ENCODE assay signal across 8 cellular contexts in the genomic region with DNA sequence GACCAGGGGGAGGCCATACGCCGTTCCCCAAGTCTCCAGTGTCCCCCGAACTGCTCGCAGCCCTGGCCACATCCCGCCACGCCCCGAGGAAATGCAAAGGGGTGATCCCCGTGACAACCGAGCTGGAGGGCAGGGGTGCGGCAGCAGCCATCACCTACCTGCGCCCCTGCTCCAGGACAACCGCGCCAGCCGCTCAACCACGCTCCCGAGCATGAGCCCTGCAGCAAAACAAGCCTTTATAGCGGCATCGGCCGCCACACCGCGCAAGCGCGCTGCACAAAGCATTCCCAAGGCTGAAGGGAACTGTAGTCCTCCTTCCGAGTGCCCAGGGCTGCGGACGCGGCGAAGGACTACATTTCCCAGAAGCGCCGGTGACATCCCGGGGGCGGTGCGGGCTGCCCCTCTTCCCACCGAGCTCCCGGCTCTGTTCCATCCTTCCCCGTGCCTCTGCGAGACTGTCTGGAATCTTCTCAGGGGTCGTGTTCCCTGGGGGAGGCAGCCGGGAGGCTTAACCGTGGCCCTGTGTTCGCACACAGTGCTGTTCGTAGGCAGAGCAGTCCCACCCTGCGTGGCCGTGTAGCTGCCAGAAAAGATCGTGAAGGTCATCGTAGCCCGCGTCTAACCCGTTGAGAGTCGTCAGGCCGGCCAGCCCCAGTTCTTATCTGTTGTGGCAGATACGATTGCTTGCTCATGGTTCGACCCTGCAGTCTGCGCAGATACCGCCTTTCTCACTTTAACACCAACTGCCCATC. TPM values are rescaled to one million over a fixed set of nuclear protein-coding genes. Genes with fewer than 3 reads are reported as not detected.
DNase-seq lines count a peak whose midpoint lies in the region; ATAC-seq and TF ChIP-seq lines count a peak whose summit lies in the region.

A gene (minus strand): TSS at position 213 of the 752 bp plus-strand sequence. CDS start 3,492 bp downstream, outside the sequence.

- peaks cover 18% of the 10 kb centered on the region for H3K27me3 Mint-ChIP-seq in activated naive CD8-positive, alpha-beta T cell treated with anti-CD3 and anti-CD28 coated beads, Interleukin-2, amount 50 U/mL, for 24 hours

- no peaks in the 10 kb centered on the region for H3K27me3 ChIP-seq in heart left ventricle
- no peaks in the 10 kb centered on the region for H3K27me3 ChIP-seq in upper lobe of left lung

- H3K4me3 ChIP-seq in GM12865 (ENCODE audit: low read depth, low read length), result peak within 1 kb of the TSS; percentile 98
- peak within 1 kb of the TSS; percentile 59 to 99 (median 89) for H3K4me3 ChIP-seq in heart left ventricle
- H3K4me3 ChIP-seq in upper lobe of left lung, result peak within 1 kb of the TSS; percentile 93 to 99 (median 98)

- DNase-seq in GM12865 (ENCODE audit: low read depth) (peak; percentile 92), NCI-H128 (lab: John Stamatoyannopoulos, UW; ENCODE audit: unreplicated experiment) (peak; percentile 90), SW480 (ENCODE audit: low spot score) (peak; percentile 96), heart left ventricle (peak; percentile 94 to 97 (median 96)), posterior cingulate gyrus (peak; percentile 92 to 99 (median 95)), upper lobe of left lung (peak; percentile 95 to 96)
- peak; percentile 84 for DNase-seq in activated naive CD8-positive, alpha-beta T cell treated with anti-CD3 and anti-CD28 coated beads, Interleukin-2, amount 50 U/mL, for 24 hours

- peaks cover 6% of the 10 kb centered on the region for H3K36me3 Mint-ChIP-seq in activated naive CD8-positive, alpha-beta T cell treated with anti-CD3 and anti-CD28 coated beads, Interleukin-2, amount 50 U/mL, for 24 hours (ENCODE audit: low read depth)

- intact Hi-C loops in heart left ventricle (cut with DNase I) (loop anchor here in 8 of 10 donors (2.0 to 10.0 kb wide), 9 partner anchors 114 to 279 kb away; a partner anchor contains a TSS), posterior cingulate gyrus (cut with DNase I) (loop anchor here (2.0 to 5.0 kb wide), 3 partner anchors 119 to 139 kb away; a partner anchor contains a TSS)

- H3K27ac Mint-ChIP-seq in activated naive CD8-positive, alpha-beta T cell treated with anti-CD3 and anti-CD28 coated beads, Interleukin-2, amount 50 U/mL, for 24 hours, result peak within 1 kb of the TSS; percentile 89

- TF ChIP-seq CTCF in GM12865 (IDR thresholded peaks at IDR 0.05; ENCODE audit: insufficient read depth, low read depth, low read length, missing control alignments), result no peak
- peak in 9 of 12 donors; percentile 3 to 54 (median 41) for TF ChIP-seq CTCF in heart left ventricle (IDR thresholded peaks at IDR 0.05)
- TF ChIP-seq CTCF in upper lobe of left lung (IDR thresholded peaks at IDR 0.05), result peak in 5 of 6 experiments; percentile 34 to 77 (median 65)

- TF ChIP-seq POLR2A in heart left ventricle (IDR thresholded peaks at IDR 0.05) (peak in 1 of 2 donors; percentile 67), upper lobe of left lung (IDR thresholded peaks at IDR 0.05) (peak in 1 of 4 donors; percentile 54)

- TF ChIP-seq EP300 in upper lobe of left lung (IDR thresholded peaks at IDR 0.05), result no peak

- H3K27ac ChIP-seq in heart left ventricle (peak within 1 kb of the TSS; percentile 71 to 93 (median 84)), upper lobe of left lung (peak within 1 kb of the TSS; percentile 29 to 89 (median 82))

- H3K4me3 Mint-ChIP-seq in activated naive CD8-positive, alpha-beta T cell treated with anti-CD3 and anti-CD28 coated beads, Interleukin-2, amount 50 U/mL, for 24 hours, result peak within 1 kb of the TSS; percentile 97

- H3K4me1 Mint-ChIP-seq in activated naive CD8-positive, alpha-beta T cell treated with anti-CD3 and anti-CD28 coated beads, Interleukin-2, amount 50 U/mL, for 24 hours, result peaks cover 26% of the 10 kb centered on the region

- ATAC-seq in HG02759 (IDR thresholded peaks at IDR 0.05; ENCODE audit: unreplicated experiment) (peak; percentile 97), heart left ventricle (peak; percentile 96 to 98 (median 98)), upper lobe of left lung (ENCODE audit: low FRiP score in 2 of 2) (peak; percentile 99 to 100)
- peak; percentile 95 for ATAC-seq in activated naive CD8-positive, alpha-beta T cell treated with anti-CD3 and anti-CD28 coated beads, Interleukin-2, amount 50 U/mL, for 24 hours

- 0 to 1% (median 0%) methylated on average over 32 to 55 of the region's 55 CpGs for WGBS in heart left ventricle, 4 donors
- WGBS in upper lobe of left lung, 2 donors, result 0 to 1% methylated on average over 27 to 34 of the region's 55 CpGs

- H3K9me3 Mint-ChIP-seq in activated naive CD8-positive, alpha-beta T cell treated with anti-CD3 and anti-CD28 coated beads, Interleukin-2, amount 50 U/mL, for 24 hours, result no peaks in the 10 kb centered on the region

- peaks cover 0 to 12% (median 10%) of the 10 kb centered on the region in 9 donors for H3K36me3 ChIP-seq in heart left ventricle
- H3K36me3 ChIP-seq in upper lobe of left lung, result peaks cover 0 to 12% (median 3%) of the 10 kb centered on the region in 4 donors

- H3K4me1 ChIP-seq in heart left ventricle (peaks cover 0 to 29% (median 15%) of the 10 kb centered on the region in 12 donors), upper lobe of left lung (peaks cover 8 to 24% (median 10%) of the 10 kb centered on the region in 4 donors)

- H3K9me3 ChIP-seq in heart left ventricle, result no peaks in the 10 kb centered on the region
- no peaks in the 10 kb centered on the region for H3K9me3 ChIP-seq in upper lobe of left lung

RNA-seq across cellular contexts. Expression of the gene that starts here (rescaled TPM):
- total RNA-seq in heart left ventricle (10 to 100 TPM; 20.8 to 61.7 (median 34.3) TPM), upper lobe of left lung (100 to 1,000 TPM in 1 of 6 donors, 10 to 100 TPM in 5; 13.2 to 107 (median 27.1) TPM)
- 10 to 100 TPM; 16.4 to 30.9 TPM for polyA plus RNA-seq in heart left ventricle

Comparison
In these comparisons a context has a peak if more than half of its experiments do, and no peak if none do; other contexts are left out.
1. Peak in every context shown above with its lines: DNase-seq, ATAC-seq, H3K4me3 ChIP-seq and H3K27ac ChIP-seq.